Comparison of ENCODE assay signal across 10 cellular contexts in genomic region chr1:32984090-32984828, GRCh38. TPM values are rescaled to one million over a fixed set of nuclear protein-coding genes. Genes with fewer than 3 reads are reported as not detected.
DNase-seq lines count a peak whose midpoint lies in the region; ATAC-seq and TF ChIP-seq lines count a peak whose summit lies in the region.
"Had no signal": no experiment of that assay in that cellular context is flagged by ENCODE, and none has a peak within 500 bp of the region (broad histone marks: within the 10 kb centered on the region; RNA-seq: fewer than 3 reads in every experiment).

No MANE protein-coding gene starts in this region.

- ATAC-seq in HG03097 (IDR thresholded peaks at IDR 0.05; ENCODE audit: low FRiP score, unreplicated experiment), result no peak
- ATAC-seq: left colon had no signal

- H3K9me3 Mint-ChIP-seq in activated naive CD4-positive, alpha-beta T cell treated with anti-CD3 and anti-CD28 coated beads for 36 hours, result no peaks in the 10 kb centered on the region
- H3K9me3 Mint-ChIP-seq in activated CD4-positive, alpha-beta memory T cell treated with anti-CD3 and anti-CD28 coated beads for 36 hours, result no peaks in the 10 kb centered on the region

- intact Hi-C loops in activated naive CD4-positive, alpha-beta T cell treated with anti-CD3 and anti-CD28 coated beads for 36 hours (cut with micrococcal nuclease), result loop anchor here (5.0 to 10.0 kb wide), 2 partner anchors 167 to 729 kb away; partner anchors contain the start of genes LCK, S100PBP and YARS1
- intact Hi-C loops in activated CD4-positive, alpha-beta memory T cell treated with anti-CD3 and anti-CD28 coated beads for 36 hours (cut with micrococcal nuclease), result loop anchor here (1.0 kb wide), 1 partner anchor 20 kb away; no protein-coding TSS in a partner anchor

- H3K36me3 Mint-ChIP-seq in activated naive CD4-positive, alpha-beta T cell treated with anti-CD3 and anti-CD28 coated beads for 36 hours (ENCODE audit: low read depth), result no peaks in the 10 kb centered on the region
- peaks cover 2% of the 10 kb centered on the region for H3K36me3 Mint-ChIP-seq in activated CD4-positive, alpha-beta memory T cell treated with anti-CD3 and anti-CD28 coated beads for 36 hours

- POLR2A ChIA-PET in activated CD4-positive, alpha-beta memory T cell treated with anti-CD3 and anti-CD28 coated beads for 36 hours (lab: Charles Lee), result interaction anchor here (0.6 to 3.2 kb wide), 7 partner anchors 8 to 26 kb away, joined by 3 to 22 read pairs (median 3); partner anchors contain the start of gene RNF19B

- CTCF ChIA-PET in activated naive CD4-positive, alpha-beta T cell treated with anti-CD3 and anti-CD28 coated beads for 36 hours (lab: Charles Lee), result interaction anchor here (0.7 to 2.3 kb wide), 5 partner anchors 13 to 934 kb away, joined by 3 to 5 read pairs (median 3); no protein-coding TSS in a partner anchor
- CTCF ChIA-PET in activated CD4-positive, alpha-beta memory T cell treated with anti-CD3 and anti-CD28 coated beads for 36 hours (lab: Charles Lee), result interaction anchor here (1.0 kb wide), 1 partner anchor 15 kb away, joined by 3 read pairs; no protein-coding TSS in a partner anchor

- no peak overlapping the region for H3K4me3 Mint-ChIP-seq in activated naive CD4-positive, alpha-beta T cell treated with anti-CD3 and anti-CD28 coated beads for 36 hours
- peak overlapping the region; percentile 2 for H3K4me3 Mint-ChIP-seq in activated CD4-positive, alpha-beta memory T cell treated with anti-CD3 and anti-CD28 coated beads for 36 hours

- DNase-seq in activated naive CD4-positive, alpha-beta T cell treated with anti-CD3 and anti-CD28 coated beads for 36 hours, result peak; percentile 64
- no peak for DNase-seq in activated naive CD4-positive, alpha-beta T cell treated with anti-CD3 and anti-CD28 coated beads, Interleukin-2, amount 50 U/mL, for 16 hours
- peak; percentile 79 for DNase-seq in activated CD4-positive, alpha-beta memory T cell treated with anti-CD3 and anti-CD28 coated beads for 36 hours
- DNase-seq in fibroblast of the aortic adventitia (ENCODE audit: low read depth) (peak; percentile 70), dermis blood vessel endothelial cell (no peak), activated gamma-delta T cell treated with Interleukin-2 at 50 U/mL for 16 hours (no peak)
- DNase-seq: C1 segment of cervical spinal cord, left colon had no signal

- peaks cover 47% of the 10 kb centered on the region for H3K4me1 Mint-ChIP-seq in activated naive CD4-positive, alpha-beta T cell treated with anti-CD3 and anti-CD28 coated beads for 36 hours (ENCODE audit: low read depth)
- peaks cover 71% of the 10 kb centered on the region for H3K4me1 Mint-ChIP-seq in activated CD4-positive, alpha-beta memory T cell treated with anti-CD3 and anti-CD28 coated beads for 36 hours (ENCODE audit: low read depth)

- no peak overlapping the region for H3K4me3 ChIP-seq in fibroblast of the aortic adventitia (ENCODE audit: low read depth, low read length)

- peak overlapping the region; percentile 33 for H3K27ac Mint-ChIP-seq in activated naive CD4-positive, alpha-beta T cell treated with anti-CD3 and anti-CD28 coated beads for 36 hours
- H3K27ac Mint-ChIP-seq in activated CD4-positive, alpha-beta memory T cell treated with anti-CD3 and anti-CD28 coated beads for 36 hours, result peak overlapping the region; percentile 76

- H3K27ac ChIP-seq in temporal lobe (ENCODE audit: low read depth, low read length), result peak overlapping the region; percentile 63

- H3K27me3 Mint-ChIP-seq in activated naive CD4-positive, alpha-beta T cell treated with anti-CD3 and anti-CD28 coated beads for 36 hours (ENCODE audit: low read depth), result no peaks in the 10 kb centered on the region
- no peaks in the 10 kb centered on the region for H3K27me3 Mint-ChIP-seq in activated CD4-positive, alpha-beta memory T cell treated with anti-CD3 and anti-CD28 coated beads for 36 hours

- no peak for TF ChIP-seq CTCF in fibroblast of the aortic adventitia (IDR thresholded peaks at IDR 0.05; ENCODE audit: insufficient read depth, low read length)

RNA-seq across cellular contexts. Expression of gene RNF19B, which starts 19.6 kb away (rescaled TPM):
- 10 to 100 TPM; 12.5 to 13.3 TPM for total RNA-seq in activated naive CD4-positive, alpha-beta T cell treated with anti-CD3 and anti-CD28 coated beads for 36 hours
- total RNA-seq in activated CD4-positive, alpha-beta memory T cell treated with anti-CD3 and anti-CD28 coated beads for 36 hours, result 10 to 100 TPM; 72.4 to 72.8 TPM
- total RNA-seq in fibroblast of the aortic adventitia (ENCODE audit: low replicate concordance) (8.5 and 23.0 TPM in 2 replicates), temporal lobe (31.5 TPM), dermis blood vessel endothelial cell (18.7 and 25.3 TPM in 2 replicates)

RNA-seq across cellular contexts. Expression of gene AK2, which starts 52.4 kb away (rescaled TPM):
- 100 to 1,000 TPM; 311 to 328 TPM for total RNA-seq in activated naive CD4-positive, alpha-beta T cell treated with anti-CD3 and anti-CD28 coated beads for 36 hours
- total RNA-seq in activated CD4-positive, alpha-beta memory T cell treated with anti-CD3 and anti-CD28 coated beads for 36 hours, result 100 to 1,000 TPM; 325 to 328 TPM
- total RNA-seq in fibroblast of the aortic adventitia (ENCODE audit: low replicate concordance), result 155 and 373 TPM in 2 replicates
- total RNA-seq in temporal lobe, result 27.8 TPM
- total RNA-seq in dermis blood vessel endothelial cell, result 164 and 212 TPM in 2 replicates

Comparison
In these comparisons a context has a peak if more than half of its experiments do, and no peak if none do; other contexts are left out.
1. DNase-seq: peak in activated naive CD4-positive, alpha-beta T cell treated with anti-CD3 and anti-CD28 coated beads for 36 hours (single experiment), activated CD4-positive, alpha-beta memory T cell treated with anti-CD3 and anti-CD28 coated beads for 36 hours (single experiment) and fibroblast of the aortic adventitia (single experiment); none in activated naive CD4-positive, alpha-beta T cell treated with anti-CD3 and anti-CD28 coated beads, Interleukin-2, amount 50 U/mL, for 16 hours (single experiment), dermis blood vessel endothelial cell (single experiment) and activated gamma-delta T cell treated with Interleukin-2 at 50 U/mL for 16 hours (single experiment).